In genomic region chr6:24744911-24745310, GRCh38 we compare ENCODE assay signal across 20 cellular contexts. TPM values are rescaled to one million over a fixed set of nuclear protein-coding genes. Genes with fewer than 3 reads are reported as not detected.
DNase-seq lines count a peak whose midpoint lies in the region; ATAC-seq and TF ChIP-seq lines count a peak whose summit lies in the region.
"Had no signal": no experiment of that assay in that cellular context is flagged by ENCODE, and none has a peak within 500 bp of the region (broad histone marks: within the 10 kb centered on the region; RNA-seq: fewer than 3 reads in every experiment).

No MANE protein-coding gene starts in this region.

- no peak overlapping the region for H3K9ac ChIP-seq in HCT116 (ENCODE audit: low read length)

- H4K20me1 ChIP-seq in HCT116 (ENCODE audit: insufficient read depth) = no peaks in the 10 kb centered on the region

- 0 out of 2 replicates have a peak, but pooled peaks cover 3% of the 10 kb centered on the region for H3K9me2 ChIP-seq in HCT116 (ENCODE audit: insufficient read depth)

- no peaks in the 10 kb centered on the region for H3K27me3 ChIP-seq in HCT116 (ENCODE audit: insufficient read depth, low read length)
- no peaks in the 10 kb centered on the region for H3K27me3 ChIP-seq in heart right ventricle
- H3K27me3 ChIP-seq: SJSA1 had no signal

- no peaks in the 10 kb centered on the region for H3K36me3 ChIP-seq in HCT116 (ENCODE audit: control insufficient read depth in 1 of 2, insufficient read depth in 2 of 2, low read length in 2 of 2)
- H3K36me3 ChIP-seq in heart right ventricle = no peaks in the 10 kb centered on the region
- H3K36me3 ChIP-seq: SJSA1 had no signal

- H3K9me3 ChIP-seq in HCT116 (ENCODE audit: control insufficient read depth in 1 of 2, insufficient read depth in 1 of 2, low read depth in 1 of 2, low read length in 2 of 2) (no peaks in the 10 kb centered on the region), heart right ventricle (no peaks in the 10 kb centered on the region)
- H3K9me3 ChIP-seq: SJSA1 had no signal

- H3K27ac ChIP-seq in HCT116 (ENCODE audit: low read depth, low read length) = no peak overlapping the region
- H3K27ac ChIP-seq in heart right ventricle = peak overlapping the region in 2 of 10 donors; percentile 39 to 91

- no peak overlapping the region for H3K4me2 ChIP-seq in HCT116 (ENCODE audit: low read length)

- TF ChIP-seq POLR2A in HCT116 (IDR thresholded peaks at IDR 0.05; ENCODE audit: borderline replicate concordance, extremely low read depth, insufficient read depth, insufficient read length) = no peak

- no peak overlapping the region for H3K27ac Mint-ChIP-seq in effector memory CD8-positive, alpha-beta T cell
- H3K27ac Mint-ChIP-seq in activated T-cell treated with anti-CD3 and anti-CD28 coated beads, Interleukin-2, amount 50 U/mL, for 24 hours = no peak overlapping the region
- H3K27ac Mint-ChIP-seq: memory B cell, nephron progenitor cell had no signal

- no TSS peak for BruUV-seq in HCT116 (replicated peaks; lab: Mats Ljungman, UMichigan)

- RAD21 ChIA-PET in HCT116 (lab: Charles Lee; ENCODE audit: low non-redundant PET in 1 of 2, low total read pairs in 2 of 2, uncharacterized antibody in 2 of 2, unreplicated experiment in 2 of 2) = no interaction called here

- WGBS in heart right ventricle, 2 donors = 77 to 80% methylated on average over 5 of the region's 5 CpGs

- no peak for TF ChIP-seq RAD21 in HCT116 (IDR thresholded peaks at IDR 0.05; ENCODE audit: low read depth)

- POLR2A ChIA-PET in HCT116 (lab: Charles Lee) = no interaction called here

- H3K9me3 Mint-ChIP-seq in effector memory CD8-positive, alpha-beta T cell = no peaks in the 10 kb centered on the region
- no peaks in the 10 kb centered on the region for H3K9me3 Mint-ChIP-seq in activated T-cell treated with anti-CD3 and anti-CD28 coated beads, Interleukin-2, amount 50 U/mL, for 24 hours
- H3K9me3 Mint-ChIP-seq: nephron progenitor cell had no signal

- no peak for ATAC-seq in HCT116
- ATAC-seq in heart right ventricle = peak in 7 of 8 donors; percentile 49 to 78 (median 63)
- ATAC-seq in effector memory CD8-positive, alpha-beta T cell (replicated peaks) = no peak

- DNase-seq in HCT116 (ENCODE audit: low read depth, low spot score) (no peak), NOMO-1 treated with DMSO at 0.1 percent for 48 hours (lab: John Stamatoyannopoulos, UW; ENCODE audit: unreplicated experiment) (peak; percentile 69), heart right ventricle (no peak), putamen (ENCODE audit: low spot score) (peak; percentile 40), NCI-H2107 treated with DMSO at 0.1 percent for 48 hours (lab: John Stamatoyannopoulos, UW; ENCODE audit: unreplicated experiment) (no peak)
- DNase-seq in effector memory CD8-positive, alpha-beta T cell = no peak
- DNase-seq in activated T-cell treated with anti-CD3 and anti-CD28 coated beads, Interleukin-2, amount 50 U/mL, for 24 hours = no peak
- DNase-seq: activated CD4-positive, alpha-beta T cell treated with anti-CD3 and anti-CD28 coated beads for 1 hour; activated CD8-positive, alpha-beta memory T cell treated with anti-CD3 and anti-CD28 coated beads, Interleukin-2, amount 50 U/mL, for 48 hours; COR-L47; erythroblast; NCI-H187; nephron progenitor cell; stimulated activated CD4-positive, alpha-beta T cell treated with anti-CD3 and anti-CD28 coated beads, Interleukin-2, amount 100 ng/mL, for 24 hours had no signal

- CTCF ChIA-PET in HCT116 (lab: Charles Lee) = no interaction called here

- peaks cover 0 to 2% of the 10 kb centered on the region in 2 donors for H3K4me1 Mint-ChIP-seq in effector memory CD8-positive, alpha-beta T cell (ENCODE audit: low read depth in 2 of 2)
- H3K4me1 Mint-ChIP-seq in activated T-cell treated with anti-CD3 and anti-CD28 coated beads, Interleukin-2, amount 50 U/mL, for 24 hours (ENCODE audit: low read depth) = peaks cover 32% of the 10 kb centered on the region
- H3K4me1 Mint-ChIP-seq: nephron progenitor cell had no signal

- TF ChIP-seq CTCF in HCT116 (IDR thresholded peaks at IDR 0.05 in 2 of 3, conservative IDR thresholded peaks at IDR 0.05 in 1 of 3; ENCODE audit: borderline replicate concordance in 1 of 3, insufficient read depth in 1 of 3, low read depth in 2 of 3, low read length in 2 of 3) = no peak
- TF ChIP-seq CTCF in heart right ventricle (IDR thresholded peaks at IDR 0.05) = no peak

- no peaks in the 10 kb centered on the region for H3K36me3 Mint-ChIP-seq in effector memory CD8-positive, alpha-beta T cell (ENCODE audit: insufficient read depth)
- no peaks in the 10 kb centered on the region for H3K36me3 Mint-ChIP-seq in activated T-cell treated with anti-CD3 and anti-CD28 coated beads, Interleukin-2, amount 50 U/mL, for 24 hours (ENCODE audit: low read depth)
- H3K36me3 Mint-ChIP-seq: memory B cell had no signal

- H3K4me3 Mint-ChIP-seq in effector memory CD8-positive, alpha-beta T cell = no peak overlapping the region
- no peak overlapping the region for H3K4me3 Mint-ChIP-seq in activated T-cell treated with anti-CD3 and anti-CD28 coated beads, Interleukin-2, amount 50 U/mL, for 24 hours
- H3K4me3 Mint-ChIP-seq: memory B cell, nephron progenitor cell had no signal

- no peaks in the 10 kb centered on the region for H3K27me3 Mint-ChIP-seq in effector memory CD8-positive, alpha-beta T cell
- H3K27me3 Mint-ChIP-seq in activated T-cell treated with anti-CD3 and anti-CD28 coated beads, Interleukin-2, amount 50 U/mL, for 24 hours = peaks cover 3% of the 10 kb centered on the region
- H3K27me3 Mint-ChIP-seq: memory B cell had no signal

- H3K79me2 ChIP-seq in HCT116 (ENCODE audit: insufficient read depth, low read length) = no peaks in the 10 kb centered on the region

- peaks cover 3 to 22% of the 10 kb centered on the region in 2 experiments; a peak in 3 of 4 replicates for H3K4me1 ChIP-seq in HCT116 (ENCODE audit: control insufficient read depth in 1 of 2, insufficient read depth in 2 of 2, low read length in 2 of 2)
- H3K4me1 ChIP-seq in heart right ventricle = peaks cover 0 to 51% (median 0%) of the 10 kb centered on the region in 9 donors

- H2AFZ ChIP-seq in HCT116 (ENCODE audit: low read depth, low read length, poor library complexity, severe bottlenecking) = peak overlapping the region; percentile 66

- H3K4me3 ChIP-seq in HCT116 (replicated peaks in 1 of 2; ENCODE audit: low read depth in 1 of 2, low read length in 2 of 2) = no peak overlapping the region
- no peak overlapping the region for H3K4me3 ChIP-seq in heart right ventricle
- H3K4me3 ChIP-seq: coronary artery, SJSA1 had no signal

- intact Hi-C loops in HCT116 (cut with micrococcal nuclease) (no loop called here), heart right ventricle (cut with DNase I) (no loop called here)

TF ChIP-seq in HCT116, 20 proteins besides CTCF, POLR2A, EP300 and RAD21 (continues in another document):
- TF ChIP-seq YY1 (IDR thresholded peaks at IDR 0.05; ENCODE audit: extremely low read depth, insufficient replicate concordance, low read depth, low read length) (no peak), SIN3A (IDR thresholded peaks at IDR 0.05; ENCODE audit: low read depth) (no peak), FOSL1 (IDR thresholded peaks at IDR 0.05; ENCODE audit: low read depth) (no peak), ZFX (IDR thresholded peaks at IDR 0.05) (no peak), CEBPB (IDR thresholded peaks at IDR 0.05; ENCODE audit: low read depth) (no peak), CBX3 (IDR thresholded peaks at IDR 0.05; ENCODE audit: low read depth) (no peak), EZH2 (IDR thresholded peaks at IDR 0.05) (no peak), ELF1 (IDR thresholded peaks at IDR 0.05; ENCODE audit: borderline replicate concordance, low read depth) (no peak), JUND (IDR thresholded peaks at IDR 0.05) (no peak), EGR1 (IDR thresholded peaks at IDR 0.05; ENCODE audit: low read depth) (no peak), MAX (IDR thresholded peaks at IDR 0.05) (no peak), SRF (IDR thresholded peaks at IDR 0.05; ENCODE audit: low read depth) (no peak), ZBTB33 (IDR thresholded peaks at IDR 0.05; ENCODE audit: extremely low read depth, insufficient replicate concordance, low read length) (no peak), POLR2AphosphoS5 (IDR thresholded peaks at IDR 0.05; ENCODE audit: low read depth, low read length) (no peak), TCF7L2 (IDR thresholded peaks at IDR 0.05; ENCODE audit: borderline replicate concordance, extremely low read depth, insufficient read depth, insufficient read length) (no peak)

RNA-seq across cellular contexts. Expression of gene C6orf62, which starts 26.0 kb away (rescaled TPM):
- total RNA-seq in HCT116 (2021; ENCODE audit: unreplicated experiment) (103 TPM), heart right ventricle (10 to 100 TPM; 35.3 to 68.3 (median 39.5) TPM)
- 42.4 and 56.8 TPM in 2 replicates for polyA plus RNA-seq in HCT116 (2012)
- polyA plus RNA-seq in heart right ventricle = 10 to 100 TPM; 41.5 to 64.1 TPM

RNA-seq across cellular contexts. Expression of gene GMNN, which starts 29.8 kb away (rescaled TPM):
- total RNA-seq in HCT116 (2021; ENCODE audit: unreplicated experiment) (54.9 TPM), heart right ventricle (10 to 100 TPM in 1 of 10 donors, 1 to 10 TPM in 9; 3.1 to 10.9 (median 6.8) TPM)
- 21.5 and 27.0 TPM in 2 replicates for polyA plus RNA-seq in HCT116 (2012)
- 10 to 100 TPM in 1 of 2 donors, 1 to 10 TPM in 1; 6.4 to 15.6 TPM for polyA plus RNA-seq in heart right ventricle

RNA-seq across cellular contexts. Expression of gene ARMH2, which starts 53.8 kb away (rescaled TPM):
- not detected for total RNA-seq in HCT116 (2021; ENCODE audit: unreplicated experiment)
- polyA plus RNA-seq in HCT116 (2012) = not detected in 2 replicates
- not detected for total RNA-seq in heart right ventricle
- not detected for polyA plus RNA-seq in heart right ventricle
- total RNA-seq: glomerular endothelial cell, renal cortical epithelial cell, SJSA1, subcutaneous adipose tissue had no signal

Comparison
In these comparisons a context has a peak if more than half of its experiments do, and no peak if none do; other contexts are left out.
1. ATAC-seq: peak in heart right ventricle (7 of 8); none in HCT116 (single experiment) and effector memory CD8-positive, alpha-beta T cell (single experiment).
2. DNase-seq: peak in NOMO-1 treated with DMSO at 0.1 percent for 48 hours (single experiment) and putamen (single experiment); none in HCT116 (single experiment), heart right ventricle (0 of 2), NCI-H2107 treated with DMSO at 0.1 percent for 48 hours (single experiment), effector memory CD8-positive, alpha-beta T cell (0 of 3) and activated T-cell treated with anti-CD3 and anti-CD28 coated beads, Interleukin-2, amount 50 U/mL, for 24 hours (single experiment).